ENCODE assay signal across 19 cellular contexts in the genomic region with DNA sequence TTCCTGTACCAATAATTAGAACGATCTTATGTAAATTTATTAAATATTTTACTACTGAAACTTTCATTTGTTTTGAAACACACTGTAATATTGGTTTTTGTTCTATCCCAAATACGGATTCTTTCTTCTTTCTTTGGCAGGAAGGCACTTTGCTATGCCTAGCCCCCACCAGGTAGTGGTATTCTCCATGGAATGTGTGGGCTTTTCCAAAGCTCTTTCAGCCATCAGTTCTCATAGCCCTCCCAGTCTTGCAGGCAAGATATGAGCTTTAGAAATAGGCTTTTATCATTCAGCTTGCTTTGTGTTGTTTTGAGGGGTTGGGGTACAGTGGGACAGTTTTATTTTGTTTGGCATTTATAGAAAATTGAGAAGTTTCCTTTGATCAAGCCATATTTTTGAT.
"Had no signal": no experiment of that assay in that cellular context is flagged by ENCODE, and none has a peak within 500 bp of the region (broad histone marks: within the 10 kb centered on the region; RNA-seq: fewer than 3 reads in every experiment).

No MANE protein-coding gene starts in this region.

- H3K36me3 ChIP-seq: SJSA1 had no signal

- DNase-seq: KBM-7, MV-4-11, NCI-H1048, NCI-H1105, NCI-H1417, NCI-H1436 treated with DMSO at 0.1 percent for 48 hours, NCI-H1694, NCI-H187 treated with DMSO at 0.1 percent for 48 hours, NCI-H2029 treated with DMSO at 0.1 percent for 48 hours, NCI-H2227 treated with DMSO at 0.1 percent for 48 hours, NCI-H524, NCI-H526 treated with DMSO at 0.1 percent for 48 hours, NCI-H748 treated with DMSO at 0.1 percent for 48 hours, Right ventricle myocardium superior, RPMI8226, SIG-M5 had no signal

- FAIRE-seq: RCC 7860 had no signal

- H3K4me3 ChIP-seq: SJSA1, SK-N-MC had no signal

- H3K27ac ChIP-seq: SJSA1, SK-N-MC had no signal

- H3K9me3 ChIP-seq: SJSA1 had no signal

- H3K27me3 ChIP-seq: SJSA1 had no signal
